Comparison of ENCODE assay signal across 27 cellular contexts in the genomic region with DNA sequence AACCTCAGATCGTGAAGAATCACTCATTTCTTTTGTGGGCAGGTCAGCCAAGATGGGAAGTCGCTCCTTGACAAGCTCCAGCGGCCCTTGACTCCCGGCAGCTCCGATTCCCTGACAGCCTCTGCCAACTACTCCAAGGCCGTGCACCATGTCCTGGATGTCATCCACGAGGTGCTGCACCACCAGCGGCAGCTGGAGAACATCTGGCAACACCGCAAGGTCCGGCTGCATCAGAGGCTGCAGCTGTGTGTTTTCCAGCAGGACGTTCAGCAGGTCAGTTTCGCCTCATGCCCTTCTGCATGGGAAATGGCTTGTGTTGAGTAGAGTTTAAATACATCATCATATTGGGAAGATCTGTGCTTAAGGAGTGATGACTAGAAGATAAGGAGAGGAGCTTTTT.
DNase-seq lines count a peak whose midpoint lies in the region; ATAC-seq, FAIRE-seq and TF ChIP-seq lines count a peak whose summit lies in the region.
"Had no signal": no experiment of that assay in that cellular context is flagged by ENCODE, and none has a peak within 500 bp of the region (broad histone marks: within the 10 kb centered on the region; RNA-seq: fewer than 3 reads in every experiment).

No MANE protein-coding gene starts in this region.

- no peak overlapping the region for H3K4me3 ChIP-seq in HepG2 (replicated peaks in 1 of 3; ENCODE audit: insufficient read depth in 1 of 3, low read depth in 2 of 3, low read length in 3 of 3)
- no peak overlapping the region for H3K4me3 ChIP-seq in right lobe of liver
- H3K4me3 ChIP-seq in left ventricle myocardium inferior: no peak overlapping the region
- H3K4me3 ChIP-seq: BLaER1, smooth muscle cell had no signal

- in situ Hi-C loops in HepG2 (cut with HindIII; ENCODE audit: extremely low pct_ligation_motif_present, low pct_unique_long_range_greater_than_20kb): no loop called here

- BruUV-seq in HepG2 (replicated peaks; lab: Mats Ljungman, UMichigan): no TSS peak

- POLR2A ChIA-PET in HepG2 (lab: Yijun Ruan, JAX): no interaction called here

- TF ChIP-seq RAD21 in HepG2 (CRISPR knock-in tag; IDR thresholded peaks at IDR 0.05): no peak

- no peak overlapping the region for H3K27ac Mint-ChIP-seq in stimulated activated naive CD8-positive, alpha-beta T cell treated with anti-CD3 and anti-CD28 coated beads, Interleukin-15, amount 100 ng/mL, for 72 hours
- H3K27ac Mint-ChIP-seq: activated CD4-positive, alpha-beta memory T cell treated with anti-CD3 and anti-CD28 coated beads, Interleukin-2, amount 10 ng/mL, durations not matched to agents 7 days and 5 days had no signal

- no peak for FAIRE-seq in HepG2 (lab: Jason Lieb, UNC)
- FAIRE-seq: colon, G401.6, kidney had no signal

- no peaks in the 10 kb centered on the region for H3K4me1 ChIP-seq in HepG2 (ENCODE audit: insufficient read depth, low read length)
- H3K4me1 ChIP-seq in right lobe of liver: no peaks in the 10 kb centered on the region
- peaks cover 14% of the 10 kb centered on the region for H3K4me1 ChIP-seq in left ventricle myocardium inferior
- H3K4me1 ChIP-seq: BLaER1 had no signal

- H3K9me3 ChIP-seq in HepG2 (ENCODE audit: low read length): no peaks in the 10 kb centered on the region
- no peaks in the 10 kb centered on the region for H3K9me3 ChIP-seq in right lobe of liver
- H3K9me3 ChIP-seq in left ventricle myocardium inferior (replicated peaks): no peaks in the 10 kb centered on the region

- H3K9me3 Mint-ChIP-seq in stimulated activated naive CD8-positive, alpha-beta T cell treated with anti-CD3 and anti-CD28 coated beads, Interleukin-15, amount 100 ng/mL, for 72 hours: peaks cover 0 to 9% of the 10 kb centered on the region in 2 donors
- H3K9me3 Mint-ChIP-seq: activated CD4-positive, alpha-beta memory T cell treated with anti-CD3 and anti-CD28 coated beads, Interleukin-2, amount 10 ng/mL, durations not matched to agents 7 days and 5 days had no signal

- 95% methylated on average over 8 of the region's 12 CpGs for WGBS in HepG2 (ENCODE audit: low lambda C conversion rate)
- 88% methylated on average over 5 of the region's 12 CpGs for WGBS in right lobe of liver (ENCODE audit: insufficient coverage, low coverage, low lambda C conversion rate, missing lambda C conversion rate)

- no peak overlapping the region for H2AFZ ChIP-seq in HepG2 (ENCODE audit: low read length)

- ATAC-seq in HepG2 (no peak), right lobe of liver (no peak), GM18519 (IDR thresholded peaks at IDR 0.05; ENCODE audit: low FRiP score, unreplicated experiment) (no peak)
- no peak for ATAC-seq in stimulated activated naive CD8-positive, alpha-beta T cell treated with anti-CD3 and anti-CD28 coated beads, Interleukin-15, amount 100 ng/mL, for 72 hours
- ATAC-seq: activated CD4-positive, CD25-positive, alpha-beta regulatory T cell treated with anti-CD3 and anti-CD28 coated beads, Interleukin-2, amount 50 U/mL, for 24 hours; HCT116 had no signal

- H4K20me1 ChIP-seq in HepG2 (ENCODE audit: insufficient read depth, low read length): no peaks in the 10 kb centered on the region

- H3K27ac ChIP-seq in HepG2 (ENCODE audit: extremely low read length, insufficient read depth, low read length) (no peak overlapping the region), right lobe of liver (no peak overlapping the region), left ventricle myocardium inferior (replicated peaks) (no peak overlapping the region)
- H3K27ac ChIP-seq: BLaER1, brain microvascular endothelial cell, RWPE1 had no signal

- TF ChIP-seq CTCF in HepG2 (CRISPR knock-in tag; IDR thresholded peaks at IDR 0.05) (no peak), right lobe of liver (IDR thresholded peaks at IDR 0.05) (no peak), left ventricle myocardium inferior (IDR thresholded peaks at IDR 0.05; ENCODE audit: borderline replicate concordance) (no peak)

- peaks cover 12 to 58% of the 10 kb centered on the region in 2 experiments for H3K36me3 ChIP-seq in HepG2 (replicated peaks in 1 of 2; ENCODE audit: control insufficient read depth in 1 of 2, insufficient read depth in 2 of 2, low read length in 2 of 2)
- peaks cover 4 to 36% (median 9%) of the 10 kb centered on the region in 4 donors for H3K36me3 ChIP-seq in right lobe of liver
- H3K36me3 ChIP-seq in left ventricle myocardium inferior: peaks cover 39% of the 10 kb centered on the region

- DNase-seq in DMS153 treated with DMSO at 0.1 percent for 48 hours (lab: John Stamatoyannopoulos, UW; ENCODE audit: unreplicated experiment): peak; percentile 6
- DNase-seq in DMS153 (lab: John Stamatoyannopoulos, UW): no peak
- DNase-seq in HepG2 (ENCODE audit: low spot score): no peak
- no peak for DNase-seq in right lobe of liver
- peak; percentile 22 for DNase-seq in left ventricle myocardium inferior
- no peak for DNase-seq in NCI-H146 (lab: John Stamatoyannopoulos, UW)
- DNase-seq in stimulated activated naive CD8-positive, alpha-beta T cell treated with anti-CD3 and anti-CD28 coated beads, Interleukin-15, amount 100 ng/mL, for 72 hours: no peak
- DNase-seq: 8988T; activated CD4-positive, alpha-beta memory T cell treated with anti-CD3 and anti-CD28 coated beads, Interleukin-2, amount 10 ng/mL, durations not matched to agents 7 days and 5 days; activated gamma-delta T cell; activated T-cell treated with anti-CD3 and anti-CD28 coated beads for 4 hours; brain microvascular endothelial cell; Calu3; effector memory CD4-positive, alpha-beta T cell; kidney; NCI-H187 treated with DMSO at 0.1 percent for 48 hours; NCI-H526; stimulated activated naive CD4-positive, alpha-beta T cell; T1000 had no signal

- CTCF ChIA-PET in HepG2 (lab: Yijun Ruan, JAX; ENCODE audit: low intra/inter-chr PET ratio, low total read pairs): no interaction called here

- no peaks in the 10 kb centered on the region for H3K4me1 Mint-ChIP-seq in stimulated activated naive CD8-positive, alpha-beta T cell treated with anti-CD3 and anti-CD28 coated beads, Interleukin-15, amount 100 ng/mL, for 72 hours
- H3K4me1 Mint-ChIP-seq: activated CD4-positive, alpha-beta memory T cell treated with anti-CD3 and anti-CD28 coated beads, Interleukin-2, amount 10 ng/mL, durations not matched to agents 7 days and 5 days had no signal

- no peaks in the 10 kb centered on the region for H3K79me2 ChIP-seq in HepG2 (ENCODE audit: insufficient read depth, low read length)

- TF ChIP-seq EP300 in HepG2 (IDR thresholded peaks at IDR 0.05; ENCODE audit: low read depth in 2 of 2, low read length in 2 of 2): no peak
- TF ChIP-seq EP300 in HepG2 (CRISPR knock-in tag; IDR thresholded peaks at IDR 0.05; ENCODE audit: borderline replicate concordance): no peak

- no peaks in the 10 kb centered on the region for H3K27me3 Mint-ChIP-seq in stimulated activated naive CD8-positive, alpha-beta T cell treated with anti-CD3 and anti-CD28 coated beads, Interleukin-15, amount 100 ng/mL, for 72 hours
- H3K27me3 Mint-ChIP-seq: activated CD4-positive, alpha-beta memory T cell treated with anti-CD3 and anti-CD28 coated beads, Interleukin-2, amount 10 ng/mL, durations not matched to agents 7 days and 5 days had no signal

- H3K9ac ChIP-seq in HepG2 (ENCODE audit: insufficient read depth, low read depth, low read length): no peak overlapping the region
- H3K9ac ChIP-seq: BLaER1 had no signal

- no peak overlapping the region for H3K4me3 Mint-ChIP-seq in stimulated activated naive CD8-positive, alpha-beta T cell treated with anti-CD3 and anti-CD28 coated beads, Interleukin-15, amount 100 ng/mL, for 72 hours
- H3K4me3 Mint-ChIP-seq: activated CD4-positive, alpha-beta memory T cell treated with anti-CD3 and anti-CD28 coated beads, Interleukin-2, amount 10 ng/mL, durations not matched to agents 7 days and 5 days had no signal

- H3K4me2 ChIP-seq in HepG2 (ENCODE audit: low read depth, low read length): no peak overlapping the region
- H3K4me2 ChIP-seq: BLaER1, smooth muscle cell had no signal

- intact Hi-C loops in HepG2 (cut with micrococcal nuclease; ENCODE audit: unreplicated experiment): no loop called here
- intact Hi-C loops in right lobe of liver (cut with DNase I): no loop called here
- intact Hi-C loops in left ventricle myocardium inferior (cut with micrococcal nuclease): no loop called here

- no peak for TF ChIP-seq POLR2A in HepG2 (IDR thresholded peaks at IDR 0.05; ENCODE audit: insufficient read depth in 1 of 2, low read depth in 2 of 2, low read length in 2 of 2)
- no peak for TF ChIP-seq POLR2A in right lobe of liver (IDR thresholded peaks at IDR 0.05)

- H3K27me3 ChIP-seq in HepG2 (ENCODE audit: control insufficient read depth in 1 of 2, insufficient read depth in 2 of 2, low read length in 2 of 2) (no peaks in the 10 kb centered on the region), right lobe of liver (no peaks in the 10 kb centered on the region), left ventricle myocardium inferior (ENCODE audit: low read depth) (no peaks in the 10 kb centered on the region)
- H3K27me3 ChIP-seq: BLaER1, brain microvascular endothelial cell had no signal

TF ChIP-seq in HepG2, 621 proteins besides CTCF, POLR2A, EP300 and RAD21:
- peak; percentile 20 for TF ChIP-seq RBM22 (optimal IDR thresholded peaks at IDR 0.05; ENCODE audit: low read length)
- no peak for TF ChIP-seq SMYD3 (CRISPR knock-in tag; IDR thresholded peaks at IDR 0.05)
TF ChIP-seq in HepG2: peak in this region for 1.

Comparison
In these comparisons a context has a peak if more than half of its experiments do, and no peak if none do; other contexts are left out.
1. DNase-seq: peak in DMS153 treated with DMSO at 0.1 percent for 48 hours (single experiment) and left ventricle myocardium inferior (single experiment); none in DMS153 (single experiment), HepG2 (single experiment), right lobe of liver (0 of 3), NCI-H146 (single experiment) and stimulated activated naive CD8-positive, alpha-beta T cell treated with anti-CD3 and anti-CD28 coated beads, Interleukin-15, amount 100 ng/mL, for 72 hours (0 of 2).